ENCODE assay signal across 1 cellular context in the genomic region with DNA sequence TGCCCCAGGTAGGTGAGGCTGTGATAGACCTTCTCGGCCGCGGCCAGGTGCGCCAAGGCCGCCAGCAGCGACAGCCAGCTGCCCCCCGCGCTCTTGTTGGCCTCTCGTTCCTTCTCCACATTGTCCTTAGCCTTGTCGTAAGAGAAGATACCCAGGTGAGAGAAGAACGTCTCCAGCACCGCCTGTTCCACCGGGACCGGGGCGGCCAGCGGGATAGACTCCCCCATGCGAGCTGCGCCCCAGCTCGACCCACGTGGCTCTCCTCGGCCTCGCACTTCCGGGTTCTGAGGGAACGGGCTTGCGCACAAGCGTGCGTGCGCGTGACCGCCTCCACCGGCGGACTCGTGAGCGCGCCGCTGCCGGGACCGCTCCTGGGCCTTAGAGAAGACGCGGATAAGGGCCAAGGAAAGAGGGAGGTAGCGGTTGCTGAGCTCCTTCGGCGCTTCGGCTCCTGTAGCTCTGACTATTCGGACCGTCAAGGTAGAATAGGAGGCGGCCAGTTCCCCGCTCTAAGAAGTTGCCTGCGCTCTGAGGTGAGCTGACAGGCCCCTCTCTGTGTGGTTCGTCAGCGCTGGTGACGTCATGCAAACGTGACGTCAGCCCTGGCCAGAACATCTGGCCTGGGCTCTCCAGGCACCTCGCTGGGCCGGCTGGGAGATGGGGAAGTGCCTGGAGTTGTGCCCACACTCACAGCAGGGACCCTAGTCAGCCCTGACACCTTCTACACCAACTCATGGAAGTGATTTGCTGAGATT.
TF ChIP-seq lines count a peak whose summit lies in the region.

Gene KICS2, minus strand, starts transcription at position 286 of the 755 bp plus-strand sequence. Its CDS starts 59 bp downstream, at position 227.

TF ChIP-seq in SK-N-SH treated with all-trans-retinoic acid at 6 μM for 48 hours, 23 proteins besides CTCF, POLR2A, EP300 and RAD21 (continued from another document):
- TF ChIP-seq, protein P1, sequence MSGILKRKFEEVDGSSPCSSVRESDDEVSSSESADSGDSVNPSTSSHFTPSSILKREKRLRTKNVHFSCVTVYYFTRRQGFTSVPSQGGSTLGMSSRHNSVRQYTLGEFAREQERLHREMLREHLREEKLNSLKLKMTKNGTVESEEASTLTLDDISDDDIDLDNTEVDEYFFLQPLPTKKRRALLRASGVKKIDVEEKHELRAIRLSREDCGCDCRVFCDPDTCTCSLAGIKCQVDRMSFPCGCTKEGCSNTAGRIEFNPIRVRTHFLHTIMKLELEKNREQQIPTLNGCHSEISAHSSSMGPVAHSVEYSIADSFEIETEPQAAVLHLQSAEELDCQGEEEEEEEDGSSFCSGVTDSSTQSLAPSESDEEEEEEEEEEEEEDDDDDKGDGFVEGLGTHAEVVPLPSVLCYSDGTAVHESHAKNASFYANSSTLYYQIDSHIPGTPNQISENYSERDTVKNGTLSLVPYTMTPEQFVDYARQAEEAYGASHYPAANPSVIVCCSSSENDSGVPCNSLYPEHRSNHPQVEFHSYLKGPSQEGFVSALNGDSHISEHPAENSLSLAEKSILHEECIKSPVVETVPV (CRISPR knock-in tag; IDR thresholded peaks at IDR 0.05) = 0 out of 2 replicates have a peak, but pooled peaks have one; percentile 7
- TF ChIP-seq, protein P2, sequence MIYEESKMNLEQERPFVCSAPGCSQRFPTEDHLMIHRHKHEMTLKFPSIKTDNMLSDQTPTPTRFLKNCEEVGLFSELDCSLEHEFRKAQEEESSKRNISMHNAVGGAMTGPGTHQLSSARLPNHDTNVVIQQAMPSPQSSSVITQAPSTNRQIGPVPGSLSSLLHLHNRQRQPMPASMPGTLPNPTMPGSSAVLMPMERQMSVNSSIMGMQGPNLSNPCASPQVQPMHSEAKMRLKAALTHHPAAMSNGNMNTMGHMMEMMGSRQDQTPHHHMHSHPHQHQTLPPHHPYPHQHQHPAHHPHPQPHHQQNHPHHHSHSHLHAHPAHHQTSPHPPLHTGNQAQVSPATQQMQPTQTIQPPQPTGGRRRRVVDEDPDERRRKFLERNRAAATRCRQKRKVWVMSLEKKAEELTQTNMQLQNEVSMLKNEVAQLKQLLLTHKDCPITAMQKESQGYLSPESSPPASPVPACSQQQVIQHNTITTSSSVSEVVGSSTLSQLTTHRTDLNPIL (CRISPR knock-in tag; IDR thresholded peaks at IDR 0.05; ENCODE audit: low read depth) = peak; percentile 84
